In genomic region chr21:45069085-45069484, GRCh38 we compare ENCODE assay signal across 2 cellular contexts.
TF ChIP-seq lines count a peak whose summit lies in the region.

No MANE protein-coding gene starts in this region.

TF ChIP-seq in IMR-90, 13 proteins besides CTCF, POLR2A, EP300 and RAD21:
- TF ChIP-seq FOS (IDR thresholded peaks at IDR 0.05; ENCODE audit: low read depth, low read length) (no peak), BHLHE40 (IDR thresholded peaks at IDR 0.05; ENCODE audit: low read depth, low read length) (no peak), MAZ (IDR thresholded peaks at IDR 0.05; ENCODE audit: borderline replicate concordance, low read depth, low read length) (no peak), SMC3 (IDR thresholded peaks at IDR 0.05; ENCODE audit: low read depth, low read length) (no peak), MAFK (IDR thresholded peaks at IDR 0.05; ENCODE audit: low read depth, low read length) (no peak), USF2 (IDR thresholded peaks at IDR 0.05; ENCODE audit: low read depth, low read length) (no peak), RFX5 (IDR thresholded peaks at IDR 0.05; ENCODE audit: low read depth, low read length) (no peak), NFE2L2 (IDR thresholded peaks at IDR 0.05; ENCODE audit: low read depth, low read length) (no peak)

TF ChIP-seq in K562, 482 proteins besides CTCF, POLR2A, EP300 and RAD21:
- TF ChIP-seq PML (IDR thresholded peaks at IDR 0.05; ENCODE audit: low read length) = no peak
- 0 out of 2 replicates have a peak, but pooled peaks have one; percentile 30 for TF ChIP-seq ETV5 (CRISPR knock-in tag; IDR thresholded peaks at IDR 0.05; ENCODE audit: low read depth)
